ENCODE assay signal across 24 cellular contexts in genomic region chr7:1439373-1440363, GRCh38. TPM values are rescaled to one million over a fixed set of nuclear protein-coding genes. Genes with fewer than 3 reads are reported as not detected.
A peak's percentile ranks its signal among the peaks of the same experiment; 100 is the strongest.
DNase-seq lines count a peak whose midpoint lies in the region; ATAC-seq and TF ChIP-seq lines count a peak whose summit lies in the region.
"Had no signal": no experiment of that assay in that cellular context is flagged by ENCODE, and none has a peak within 500 bp of the region (broad histone marks: within the 10 kb centered on the region; RNA-seq: fewer than 3 reads in every experiment).

No MANE protein-coding gene starts in this region.

- TF ChIP-seq CTCF in HFFc6 (IDR thresholded peaks at IDR 0.05) (peak; percentile 27), WERI-Rb-1 (IDR thresholded peaks at IDR 0.05; ENCODE audit: low read depth, low read length) (peak; percentile 41; the same call in 1 of the 2 replicates), glutamatergic neuron (IDR thresholded peaks at IDR 0.05; ENCODE audit: partially characterized antibody, unreplicated experiment) (no peak)

- DNase-seq in HFFc6 (no peak), WERI-Rb-1 (no peak), glutamatergic neuron (no peak), NCI-H510A treated with DMSO at 0.1 percent for 48 hours (lab: John Stamatoyannopoulos, UW) (no peak), NCI-H2029 treated with DMSO at 0.1 percent for 48 hours (lab: John Stamatoyannopoulos, UW) (no peak)
- DNase-seq in stimulated activated naive B cell treated with anti-CD40 and anti-IgM and Interleukin-4, amounts not matched to agents 10 μg/mL and 1 μg/mL and 100 μg/mL, for 72 hours = no peak
- DNase-seq: activated CD4-positive, alpha-beta T cell treated with anti-CD3 and anti-CD28 coated beads, Interleukin-2, amount 50 U/mL, for 4 hours; activated CD8-positive, alpha-beta memory T cell treated with anti-CD3 and anti-CD28 coated beads, Interleukin-2, amount 50 U/mL, for 48 hours; activated effector memory CD4-positive, alpha-beta T cell treated with Interleukin-2 at 50 U/mL for 16 hours; caudate nucleus; CD4-positive, alpha-beta memory T cell; DMS79; kidney glomerular epithelial cell; natural killer cell; NCI-H146; NCI-H2171 treated with DMSO at 0.1 percent for 48 hours; NCI-H748 treated with DMSO at 0.1 percent for 48 hours; posterior cingulate gyrus; SJCRH30; stimulated activated naive CD4-positive, alpha-beta T cell treated with Interleukin-2 at 50 U/mL for 16 hours; thyroid gland had no signal

- H3K36me3 ChIP-seq in WERI-Rb-1 = no peaks in the 10 kb centered on the region
- H3K36me3 ChIP-seq: SJCRH30, thyroid gland had no signal

- peaks cover 2% of the 10 kb centered on the region for H3K27me3 Mint-ChIP-seq in HFFc6 (ENCODE audit: insufficient read depth)
- peaks cover 8% of the 10 kb centered on the region for H3K27me3 Mint-ChIP-seq in glutamatergic neuron (ENCODE audit: unreplicated experiment)
- no peaks in the 10 kb centered on the region for H3K27me3 Mint-ChIP-seq in stimulated activated naive B cell treated with anti-CD40 and anti-IgM and Interleukin-4, amounts not matched to agents 10 μg/mL and 1 μg/mL and 100 μg/mL, for 72 hours
- H3K27me3 Mint-ChIP-seq: CD4-positive, alpha-beta memory T cell had no signal

- peaks cover 9% of the 10 kb centered on the region; the same call in 1 of the 2 replicates for H3K36me3 Mint-ChIP-seq in HFFc6 (ENCODE audit: low read depth)
- no peaks in the 10 kb centered on the region for H3K36me3 Mint-ChIP-seq in glutamatergic neuron (ENCODE audit: unreplicated experiment)
- H3K36me3 Mint-ChIP-seq in stimulated activated naive B cell treated with anti-CD40 and anti-IgM and Interleukin-4, amounts not matched to agents 10 μg/mL and 1 μg/mL and 100 μg/mL, for 72 hours = no peaks in the 10 kb centered on the region
- H3K36me3 Mint-ChIP-seq: CD4-positive, alpha-beta memory T cell; natural killer cell had no signal

- no peaks in the 10 kb centered on the region for H3K27me3 ChIP-seq in WERI-Rb-1 (ENCODE audit: insufficient read depth, low read depth, severe bottlenecking)
- H3K27me3 ChIP-seq: esophagus muscularis mucosa, SJCRH30, thyroid gland had no signal

- H3K9me3 Mint-ChIP-seq in HFFc6 (0 out of 2 replicates have a peak, but pooled peaks cover 3% of the 10 kb centered on the region), glutamatergic neuron (ENCODE audit: unreplicated experiment) (no peaks in the 10 kb centered on the region)
- H3K9me3 Mint-ChIP-seq in stimulated activated naive B cell treated with anti-CD40 and anti-IgM and Interleukin-4, amounts not matched to agents 10 μg/mL and 1 μg/mL and 100 μg/mL, for 72 hours = no peaks in the 10 kb centered on the region
- H3K9me3 Mint-ChIP-seq: CD4-positive, alpha-beta memory T cell; natural killer cell; T-helper 1 cell treated with Interleukin-12 subunit alpha and Interleukin-12 subunit beta and Interleukin-4 antibody, amounts not matched to agents 30 μg/mL and 1 μg/mL, for 36 hours had no signal

- no peaks in the 10 kb centered on the region for H3K9me3 ChIP-seq in WERI-Rb-1 (ENCODE audit: severe bottlenecking)
- H3K9me3 ChIP-seq: esophagus muscularis mucosa, SJCRH30, thyroid gland had no signal

- H3K27ac ChIP-seq in WERI-Rb-1 = no peak overlapping the region
- H3K27ac ChIP-seq: esophagus muscularis mucosa, SJCRH30, thyroid gland had no signal

- H3K27ac Mint-ChIP-seq in HFFc6 (no peak overlapping the region), glutamatergic neuron (ENCODE audit: unreplicated experiment) (peak overlapping the region; percentile 8)
- peak overlapping the region; percentile 71 for H3K27ac Mint-ChIP-seq in stimulated activated naive B cell treated with anti-CD40 and anti-IgM and Interleukin-4, amounts not matched to agents 10 μg/mL and 1 μg/mL and 100 μg/mL, for 72 hours
- H3K27ac Mint-ChIP-seq: CD4-positive, alpha-beta memory T cell; natural killer cell; T-helper 1 cell treated with Interleukin-12 subunit alpha and Interleukin-12 subunit beta and Interleukin-4 antibody, amounts not matched to agents 30 μg/mL and 1 μg/mL, for 36 hours had no signal

- H3K4me3 Mint-ChIP-seq in HFFc6 (no peak overlapping the region), glutamatergic neuron (ENCODE audit: unreplicated experiment) (no peak overlapping the region)
- H3K4me3 Mint-ChIP-seq in stimulated activated naive B cell treated with anti-CD40 and anti-IgM and Interleukin-4, amounts not matched to agents 10 μg/mL and 1 μg/mL and 100 μg/mL, for 72 hours = no peak overlapping the region
- H3K4me3 Mint-ChIP-seq: natural killer cell; T-helper 1 cell treated with Interleukin-12 subunit alpha and Interleukin-12 subunit beta and Interleukin-4 antibody, amounts not matched to agents 30 μg/mL and 1 μg/mL, for 36 hours had no signal

- ATAC-seq in stimulated activated naive B cell treated with anti-CD40 and anti-IgM and Interleukin-4, amounts not matched to agents 10 μg/mL and 1 μg/mL and 100 μg/mL, for 72 hours (replicated peaks) = no peak
- ATAC-seq in HG02840 (IDR thresholded peaks at IDR 0.05; ENCODE audit: low FRiP score, unreplicated experiment) = no peak
- ATAC-seq: natural killer cell had no signal

- no peak overlapping the region for H3K4me3 ChIP-seq in WERI-Rb-1 (ENCODE audit: low read depth, low read length)
- H3K4me3 ChIP-seq: esophagus muscularis mucosa, SJCRH30, thyroid gland had no signal

- H3K4me1 Mint-ChIP-seq in HFFc6 (ENCODE audit: low read depth) = no peaks in the 10 kb centered on the region
- H3K4me1 Mint-ChIP-seq in glutamatergic neuron (ENCODE audit: low read depth, unreplicated experiment) = no peaks in the 10 kb centered on the region
- no peaks in the 10 kb centered on the region for H3K4me1 Mint-ChIP-seq in stimulated activated naive B cell treated with anti-CD40 and anti-IgM and Interleukin-4, amounts not matched to agents 10 μg/mL and 1 μg/mL and 100 μg/mL, for 72 hours
- H3K4me1 Mint-ChIP-seq: natural killer cell had no signal

RNA-seq across cellular contexts. Expression of gene MICALL2, which starts 19.6 kb away (rescaled TPM):
- 10 to 100 TPM; 12.1 to 24.4 (median 21.0) TPM for total RNA-seq in HFFc6 (2021; fragmentation: NEBNext Ultra II Directional; extraction: Animal tissue kit (Norgen Biotek cat#: 25700))
- 28.0 TPM for total RNA-seq in glutamatergic neuron (ENCODE audit: unreplicated experiment)
